8 cellular contexts compared by ENCODE assay signal in genomic region chr2:202909394-202910192, GRCh38. TPM values are rescaled to one million over a fixed set of nuclear protein-coding genes. Genes with fewer than 3 reads are reported as not detected.
A peak's percentile ranks its signal among the peaks of the same experiment; 100 is the strongest.
DNase-seq lines count a peak whose midpoint lies in the region; ATAC-seq and TF ChIP-seq lines count a peak whose summit lies in the region.

No MANE protein-coding gene starts in this region.

- TF ChIP-seq CTCF in choroid plexus epithelial cell (conservative IDR thresholded peaks at IDR 0.05; ENCODE audit: low read depth, low read length) (no peak), psoas muscle (IDR thresholded peaks at IDR 0.05) (no peak)

- DNase-seq in activated CD8-positive, alpha-beta memory T cell treated with anti-CD3 and anti-CD28 coated beads, Interleukin-2, amount 10 ng/mL, durations not matched to agents 7 days and 5 days: no peak
- no peak for DNase-seq in activated CD8-positive, alpha-beta memory T cell treated with anti-CD3 and anti-CD28 coated beads for 24 hours
- DNase-seq in NOMO-1 treated with dmso at 0.1 percent for 144 hours (lab: John Stamatoyannopoulos, UW; ENCODE audit: unreplicated experiment) (peak; percentile 41), choroid plexus epithelial cell (ENCODE audit: low read depth) (peak; percentile 46), psoas muscle (no peak), SJCRH30 (no peak), NCI-H2081 (lab: John Stamatoyannopoulos, UW) (no peak), SHP77 treated with DMSO at 0.1 percent for 48 hours (lab: John Stamatoyannopoulos, UW) (no peak)

- H3K36me3 Mint-ChIP-seq in activated CD8-positive, alpha-beta memory T cell treated with anti-CD3 and anti-CD28 coated beads, Interleukin-2, amount 10 ng/mL, durations not matched to agents 7 days and 5 days: peaks cover 27% of the 10 kb centered on the region

- peaks cover 32% of the 10 kb centered on the region for H3K4me1 Mint-ChIP-seq in activated CD8-positive, alpha-beta memory T cell treated with anti-CD3 and anti-CD28 coated beads, Interleukin-2, amount 10 ng/mL, durations not matched to agents 7 days and 5 days

- H3K27ac Mint-ChIP-seq in activated CD8-positive, alpha-beta memory T cell treated with anti-CD3 and anti-CD28 coated beads, Interleukin-2, amount 10 ng/mL, durations not matched to agents 7 days and 5 days: no peak overlapping the region

- H3K27ac ChIP-seq in psoas muscle (no peak overlapping the region), SJCRH30 (no peak overlapping the region)

- peak overlapping the region; percentile 89 for H3K4me3 Mint-ChIP-seq in activated CD8-positive, alpha-beta memory T cell treated with anti-CD3 and anti-CD28 coated beads, Interleukin-2, amount 10 ng/mL, durations not matched to agents 7 days and 5 days

- H3K4me3 ChIP-seq in choroid plexus epithelial cell (ENCODE audit: low read depth, low read length) (no peak overlapping the region), psoas muscle (peak overlapping the region; percentile 67), SJCRH30 (no peak overlapping the region)

- ATAC-seq in activated CD8-positive, alpha-beta memory T cell treated with anti-CD3 and anti-CD28 coated beads, Interleukin-2, amount 10 ng/mL, durations not matched to agents 7 days and 5 days: no peak
- no peak for ATAC-seq in psoas muscle

- 93 to 94% (median 93%) methylated on average over 6 of the region's 6 CpGs for WGBS in psoas muscle, 3 donors

- peaks cover 1% of the 10 kb centered on the region for H3K9me3 Mint-ChIP-seq in activated CD8-positive, alpha-beta memory T cell treated with anti-CD3 and anti-CD28 coated beads, Interleukin-2, amount 10 ng/mL, durations not matched to agents 7 days and 5 days (ENCODE audit: low read depth)

- CTCF ChIA-PET in activated CD8-positive, alpha-beta memory T cell treated with anti-CD3 and anti-CD28 coated beads, Interleukin-2, amount 10 ng/mL, durations not matched to agents 7 days and 5 days (lab: Charles Lee): interaction anchor here (0.8 to 1.7 kb wide), 3 partner anchors 25 to 329 kb away, joined by 3 to 7 read pairs (median 3); partner anchors contain the start of genes CYP20A1 and ICA1L

- H3K27me3 ChIP-seq in psoas muscle (ENCODE audit: insufficient read depth in 3 of 3, low read length in 2 of 3): no peaks in the 10 kb centered on the region
- H3K27me3 ChIP-seq in SJCRH30: no peaks in the 10 kb centered on the region

- H3K4me1 ChIP-seq in psoas muscle: peaks cover 23% of the 10 kb centered on the region
- H3K4me1 ChIP-seq in SJCRH30: no peaks in the 10 kb centered on the region

- no peaks in the 10 kb centered on the region for H3K27me3 Mint-ChIP-seq in activated CD8-positive, alpha-beta memory T cell treated with anti-CD3 and anti-CD28 coated beads, Interleukin-2, amount 10 ng/mL, durations not matched to agents 7 days and 5 days

- intact Hi-C loops in psoas muscle (cut with DNase I): loop anchor here (2.0 to 5.0 kb wide), 4 partner anchors 37 to 329 kb away; partner anchors contain the start of genes CYP20A1 (in 2 of the 2), FAM117B (in 1 of the 2) and ICA1L (in 1 of the 2)

- H3K9me3 ChIP-seq in psoas muscle (no peaks in the 10 kb centered on the region), SJCRH30 (replicated peaks) (peaks cover 4% of the 10 kb centered on the region; the same call in 1 of the 2 replicates)

- H3K36me3 ChIP-seq in psoas muscle (ENCODE audit: insufficient read depth in 1 of 2, low read depth in 1 of 2) (peaks cover 0 to 25% of the 10 kb centered on the region in 2 donors), SJCRH30 (peaks cover 27% of the 10 kb centered on the region)

RNA-seq across cellular contexts. Expression of gene WDR12, which starts 1.9 kb away (rescaled TPM):
- total RNA-seq in activated CD8-positive, alpha-beta memory T cell treated with anti-CD3 and anti-CD28 coated beads, Interleukin-2, amount 10 ng/mL, durations not matched to agents 7 days and 5 days: 10 to 100 TPM; 51.8 to 81.7 TPM
- 10 to 100 TPM; 39.3 to 69.8 (median 51.3) TPM for total RNA-seq in psoas muscle
- polyA plus RNA-seq in psoas muscle: 10 to 100 TPM; 21.9 to 28.7 (median 23.1) TPM
- 92.4 and 94.0 TPM in 2 replicates for total RNA-seq in SJCRH30 (2014; rRNA removed; shearing (Covaris generic))

RNA-seq across cellular contexts. Expression of gene CARF, which starts 2.5 kb away (rescaled TPM):
- total RNA-seq in activated CD8-positive, alpha-beta memory T cell treated with anti-CD3 and anti-CD28 coated beads, Interleukin-2, amount 10 ng/mL, durations not matched to agents 7 days and 5 days: 10 to 100 TPM in 1 of 2 experiments, 1 to 10 TPM in 1; 8.2 to 11.5 TPM
- total RNA-seq in psoas muscle: 1 to 10 TPM; 4.5 to 7.7 (median 5.1) TPM
- polyA plus RNA-seq in psoas muscle: 1 to 10 TPM in 1 of 3 donors, under 1 TPM in 2; 0.76 to 2.8 (median 0.81) TPM
- 5.3 and 5.8 TPM in 2 replicates for total RNA-seq in SJCRH30 (2014; rRNA removed; shearing (Covaris generic))

RNA-seq across cellular contexts. Expression of gene ICA1L, which starts 38.0 kb away (rescaled TPM):
- total RNA-seq in activated CD8-positive, alpha-beta memory T cell treated with anti-CD3 and anti-CD28 coated beads, Interleukin-2, amount 10 ng/mL, durations not matched to agents 7 days and 5 days: 1 to 10 TPM; 3.8 to 5.1 TPM
- total RNA-seq in psoas muscle: 1 to 10 TPM; 5.0 to 5.5 (median 5.5) TPM
- 1 to 10 TPM in 1 of 3 donors, under 1 TPM in 2; 0.65 to 2.2 (median 0.97) TPM for polyA plus RNA-seq in psoas muscle
- total RNA-seq in SJCRH30 (2014; rRNA removed; shearing (Covaris generic)): 4.8 and 5.8 TPM in 2 replicates

Comparison
In these comparisons a context has a peak if more than half of its experiments do, and no peak if none do; other contexts are left out.
1. DNase-seq: peak in NOMO-1 treated with dmso at 0.1 percent for 144 hours (single experiment) and choroid plexus epithelial cell (single experiment); none in activated CD8-positive, alpha-beta memory T cell treated with anti-CD3 and anti-CD28 coated beads, Interleukin-2, amount 10 ng/mL, durations not matched to agents 7 days and 5 days (single experiment), activated CD8-positive, alpha-beta memory T cell treated with anti-CD3 and anti-CD28 coated beads for 24 hours (single experiment), psoas muscle (0 of 2), SJCRH30 (0 of 2), NCI-H2081 (0 of 2) and SHP77 treated with DMSO at 0.1 percent for 48 hours (single experiment).